ENCODE assay signal across 14 cellular contexts in the genomic region with DNA sequence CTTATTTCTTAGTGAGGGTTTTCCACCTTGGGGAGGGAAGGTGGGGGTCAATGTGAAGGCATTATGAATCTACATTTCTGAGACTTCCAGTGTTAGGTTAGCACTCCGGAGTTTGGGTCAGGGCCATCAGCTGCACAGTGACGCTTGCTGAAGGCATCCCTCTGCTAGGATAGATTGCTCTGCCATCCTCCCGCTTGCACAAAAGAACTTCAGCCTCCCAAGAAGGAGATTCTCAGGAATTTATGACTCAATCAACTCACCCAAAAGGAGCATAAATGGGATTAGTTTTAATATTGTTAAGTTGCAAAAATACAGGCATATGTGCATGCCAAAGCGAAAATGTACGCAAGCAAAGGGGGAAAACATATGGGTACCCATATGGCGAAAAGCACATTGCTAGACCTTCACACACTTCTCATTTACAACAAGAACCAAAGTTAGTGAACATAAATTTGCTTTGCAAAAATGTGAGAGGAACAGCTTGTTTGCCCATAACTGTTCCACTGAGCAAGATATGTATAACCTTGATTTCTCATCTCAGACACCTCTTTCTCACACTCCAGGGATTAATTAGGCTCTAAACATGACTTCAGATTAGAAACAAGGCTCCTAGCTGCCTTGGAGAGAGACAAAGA.
"Had no signal": no experiment of that assay in that cellular context is flagged by ENCODE, and none has a peak within 500 bp of the region (broad histone marks: within the 10 kb centered on the region; RNA-seq: fewer than 3 reads in every experiment).

No MANE protein-coding gene starts in this region.

- H3K27ac ChIP-seq: cardiac muscle cell, esophagus muscularis mucosa, heart right ventricle, lower lobe of right lung, parathyroid adenoma, thoracic aorta, upper lobe of right lung had no signal

- DNase-seq: activated CD8-positive, alpha-beta memory T cell treated with anti-CD3 and anti-CD28 coated beads for 24 hours; activated CD8-positive, alpha-beta memory T cell treated with anti-CD3 and anti-CD28 coated beads, Interleukin-2, amount 50 U/mL, for 48 hours; activated effector memory CD4-positive, alpha-beta T cell treated with anti-CD3 and anti-CD28 coated beads, Interleukin-2, amount 50 U/mL, for 16 hours; activated T-cell treated with anti-CD3 and anti-CD28 coated beads, Interleukin-2, amount 50 U/mL, for 72 hours; dermis blood vessel endothelial cell; effector memory CD4-positive, alpha-beta T cell; heart right ventricle; lower lobe of right lung; stimulated activated CD4-positive, alpha-beta T cell treated with anti-CD3 and anti-CD28 coated beads, Interleukin-4, amount 100 ng/mL, for 24 hours; upper lobe of right lung had no signal
